In genomic region chr17:27855454-27855853, GRCh38 we compare ENCODE assay signal across 21 cellular contexts. TPM values are rescaled to one million over a fixed set of nuclear protein-coding genes. Genes with fewer than 3 reads are reported as not detected.
DNase-seq lines count a peak whose midpoint lies in the region; ATAC-seq, FAIRE-seq and TF ChIP-seq lines count a peak whose summit lies in the region.
"Had no signal": no experiment of that assay in that cellular context is flagged by ENCODE, and none has a peak within 500 bp of the region (broad histone marks: within the 10 kb centered on the region; RNA-seq: fewer than 3 reads in every experiment).

No MANE protein-coding gene starts in this region.

- H3K56ac ChIP-seq in H1 (replicated peaks; ENCODE audit: insufficient read length, low read depth, low read length): no peak overlapping the region

- no peak overlapping the region for H3K4me3 Mint-ChIP-seq in activated naive CD8-positive, alpha-beta T cell treated with anti-CD3 and anti-CD28 coated beads for 36 hours
- no peak overlapping the region for H3K4me3 Mint-ChIP-seq in activated naive CD8-positive, alpha-beta T cell treated with anti-CD3 and anti-CD28 coated beads, Interleukin-2, amount 50 U/mL, for 24 hours
- H3K4me3 Mint-ChIP-seq in stimulated activated naive B cell treated with anti-CD40 and anti-IgM and Interleukin-4, amounts not matched to agents 10 μg/mL and 1 μg/mL and 100 μg/mL, for 72 hours: no peak overlapping the region
- H3K4me3 Mint-ChIP-seq: CD4-positive, alpha-beta memory T cell had no signal

- H3K23me2 ChIP-seq in H1 (ENCODE audit: low read depth, low read length): no peaks in the 10 kb centered on the region

- no peak overlapping the region for H3K14ac ChIP-seq in H1 (ENCODE audit: insufficient read length)

- H3K79me2 ChIP-seq in H1 (ENCODE audit: control insufficient read depth in 1 of 2, insufficient read depth in 2 of 2, low read length in 2 of 2): no peaks in the 10 kb centered on the region

- peak overlapping the region; percentile 55 for H3K27ac Mint-ChIP-seq in activated naive CD8-positive, alpha-beta T cell treated with anti-CD3 and anti-CD28 coated beads for 36 hours
- no peak overlapping the region for H3K27ac Mint-ChIP-seq in activated naive CD8-positive, alpha-beta T cell treated with anti-CD3 and anti-CD28 coated beads, Interleukin-2, amount 50 U/mL, for 24 hours
- no peak overlapping the region for H3K27ac Mint-ChIP-seq in stimulated activated naive B cell treated with anti-CD40 and anti-IgM and Interleukin-4, amounts not matched to agents 10 μg/mL and 1 μg/mL and 100 μg/mL, for 72 hours
- H3K27ac Mint-ChIP-seq: CD4-positive, alpha-beta memory T cell had no signal

- H3K9ac ChIP-seq in H1 (replicated peaks in 1 of 4; ENCODE audit: extremely low read depth in 1 of 4, low read depth in 3 of 4, low read length in 3 of 4): no peak overlapping the region

- peaks cover 5% of the 10 kb centered on the region for H3K36me3 Mint-ChIP-seq in activated naive CD8-positive, alpha-beta T cell treated with anti-CD3 and anti-CD28 coated beads for 36 hours
- no peaks in the 10 kb centered on the region for H3K36me3 Mint-ChIP-seq in activated naive CD8-positive, alpha-beta T cell treated with anti-CD3 and anti-CD28 coated beads, Interleukin-2, amount 50 U/mL, for 24 hours (ENCODE audit: low read depth)
- H3K36me3 Mint-ChIP-seq in stimulated activated naive B cell treated with anti-CD40 and anti-IgM and Interleukin-4, amounts not matched to agents 10 μg/mL and 1 μg/mL and 100 μg/mL, for 72 hours: no peaks in the 10 kb centered on the region

- H3K4me1 ChIP-seq in H1 (replicated peaks in 1 of 4; ENCODE audit: control insufficient read depth in 3 of 4, insufficient read depth in 4 of 4, low read length in 3 of 4): peaks cover 3 to 9% (median 3%) of the 10 kb centered on the region in 4 experiments; a peak in 5 of 7 replicates

- TF ChIP-seq RAD21 in H1 (IDR thresholded peaks at IDR 0.05 in 1 of 2, conservative IDR thresholded peaks at IDR 0.05 in 1 of 2; ENCODE audit: low read depth in 2 of 2, low read length in 2 of 2): no peak

- H4K8ac ChIP-seq in H1 (ENCODE audit: extremely low read depth, insufficient read depth, low read length): no peak overlapping the region

- POLR2A ChIA-PET in H1 (lab: Charles Lee; ENCODE audit: partially characterized antibody): interaction anchor here (1.0 kb wide), 1 partner anchor 19 kb away, joined by 3 read pairs; no protein-coding TSS in a partner anchor

- no peak overlapping the region for H3K4ac ChIP-seq in H1 (replicated peaks; ENCODE audit: insufficient read length, low read depth, low read length)

- H2AFZ ChIP-seq in H1 (ENCODE audit: low read length): no peak overlapping the region

- TF ChIP-seq POLR2A in H1 (IDR thresholded peaks at IDR 0.05; ENCODE audit: control extremely low read depth in 1 of 2, low read depth in 2 of 2, low read length in 2 of 2): no peak

- CTCF ChIA-PET in H1 (lab: Charles Lee; ENCODE audit: partially characterized antibody): interaction anchor here (0.6 to 2.0 kb wide), 6 partner anchors 9 to 361 kb away, joined by 3 to 8 read pairs (median 4); no protein-coding TSS in a partner anchor

- no peak overlapping the region for H2AK5ac ChIP-seq in H1 (ENCODE audit: low read depth, low read length)

- H3K79me1 ChIP-seq in H1 (ENCODE audit: low read depth, low read length): no peaks in the 10 kb centered on the region

- no peak overlapping the region for H3K4me2 ChIP-seq in H1 (ENCODE audit: insufficient read depth in 1 of 2, low read depth in 2 of 2, low read length in 2 of 2)

- 93% methylated on average over 3 of the region's 3 CpGs; no CpG with 5 or more reads in 1 of the 2 experiments for WGBS in H1 (ENCODE audit: extremely low coverage in 1 of 2, insufficient coverage in 1 of 2, insufficient read length in 1 of 2, insufficient replicate concordance in 2 of 2, low coverage in 1 of 2, low lambda C conversion rate in 2 of 2, missing lambda C conversion rate in 1 of 2), 2 experiments

- H4K5ac ChIP-seq in H1 (ENCODE audit: insufficient read length, low read depth, low read length): no peak overlapping the region

- no peak overlapping the region for H3K18ac ChIP-seq in H1 (ENCODE audit: extremely low read depth, low read length)

- peak overlapping the region; percentile 62; the same call in 1 of the 2 replicates for H2BK12ac ChIP-seq in H1 (ENCODE audit: low read depth, low read length)

- no peaks in the 10 kb centered on the region for H3K9me3 ChIP-seq in H1 (ENCODE audit: insufficient read depth in 2 of 2, low read depth in 1 of 2, low read length in 1 of 2)

- H4K20me1 ChIP-seq in H1 (replicated peaks in 1 of 2; ENCODE audit: control insufficient read depth in 1 of 2, insufficient read depth in 2 of 2, low read length in 2 of 2): no peaks in the 10 kb centered on the region

- peaks cover 20% of the 10 kb centered on the region for H3K4me1 Mint-ChIP-seq in activated naive CD8-positive, alpha-beta T cell treated with anti-CD3 and anti-CD28 coated beads for 36 hours
- H3K4me1 Mint-ChIP-seq in activated naive CD8-positive, alpha-beta T cell treated with anti-CD3 and anti-CD28 coated beads, Interleukin-2, amount 50 U/mL, for 24 hours: peaks cover 12% of the 10 kb centered on the region
- no peaks in the 10 kb centered on the region for H3K4me1 Mint-ChIP-seq in stimulated activated naive B cell treated with anti-CD40 and anti-IgM and Interleukin-4, amounts not matched to agents 10 μg/mL and 1 μg/mL and 100 μg/mL, for 72 hours
- H3K4me1 Mint-ChIP-seq: CD4-positive, alpha-beta memory T cell had no signal

- no peak for DNase-seq in activated naive CD8-positive, alpha-beta T cell treated with anti-CD3 and anti-CD28 coated beads for 36 hours
- DNase-seq in activated naive CD8-positive, alpha-beta T cell treated with anti-CD3 and anti-CD28 coated beads, Interleukin-2, amount 50 U/mL, for 24 hours: no peak
- DNase-seq in H1 (ENCODE audit: low read depth in 1 of 2, low spot score in 2 of 2): no peak
- no peak for DNase-seq in left colon
- DNase-seq in stimulated activated naive B cell treated with anti-CD40 and anti-IgM and Interleukin-4, amounts not matched to agents 10 μg/mL and 1 μg/mL and 100 μg/mL, for 72 hours: no peak
- no peak for DNase-seq in SIG-M5 (lab: John Stamatoyannopoulos, UW)
- DNase-seq: C1 segment of cervical spinal cord; Calu3; CD4-positive, alpha-beta memory T cell; COR-L47; DMS53; DMS79 treated with DMSO at 0.1 percent for 48 hours; GF-D8; GOT3; H7; HCEC 1CT had no signal

- no peak for ATAC-seq in activated naive CD8-positive, alpha-beta T cell treated with anti-CD3 and anti-CD28 coated beads, Interleukin-2, amount 50 U/mL, for 24 hours
- peak; percentile 44 for ATAC-seq in left colon
- ATAC-seq in stimulated activated naive B cell treated with anti-CD40 and anti-IgM and Interleukin-4, amounts not matched to agents 10 μg/mL and 1 μg/mL and 100 μg/mL, for 72 hours (replicated peaks): peak; percentile 23 to 34
- ATAC-seq in GM21515 (IDR thresholded peaks at IDR 0.05; ENCODE audit: unreplicated experiment): no peak
- ATAC-seq in HG02870 (IDR thresholded peaks at IDR 0.05; ENCODE audit: unreplicated experiment): no peak

- intact Hi-C loops in left colon (cut with DNase I, micrococcal nuclease): no loop called here

- no peaks in the 10 kb centered on the region for H3K36me3 ChIP-seq in H1 (ENCODE audit: control insufficient read depth in 2 of 4, insufficient read depth in 4 of 4, low read length in 3 of 4)

- no peak for TF ChIP-seq CTCF in H1 (IDR thresholded peaks at IDR 0.05; ENCODE audit: control extremely low read depth in 1 of 3, insufficient read depth in 1 of 3, low read depth in 1 of 3, low read length in 3 of 3)

- no peak overlapping the region for H2BK120ac ChIP-seq in H1 (replicated peaks; ENCODE audit: low read depth, low read length)

- H3K27me3 ChIP-seq in H1 (replicated peaks in 1 of 4; ENCODE audit: control insufficient read depth in 3 of 4, extremely low read depth in 1 of 4, insufficient read depth in 3 of 4, low read length in 3 of 4): no peaks in the 10 kb centered on the region

- no peak overlapping the region for H4K91ac ChIP-seq in H1 (replicated peaks; ENCODE audit: insufficient read length, low read length)

- H3K23ac ChIP-seq in H1 (ENCODE audit: insufficient read length): no peak overlapping the region

- no peaks in the 10 kb centered on the region for H3K9me3 Mint-ChIP-seq in activated naive CD8-positive, alpha-beta T cell treated with anti-CD3 and anti-CD28 coated beads for 36 hours
- no peaks in the 10 kb centered on the region for H3K9me3 Mint-ChIP-seq in activated naive CD8-positive, alpha-beta T cell treated with anti-CD3 and anti-CD28 coated beads, Interleukin-2, amount 50 U/mL, for 24 hours
- peaks cover 0 to 5% of the 10 kb centered on the region in 2 donors for H3K9me3 Mint-ChIP-seq in stimulated activated naive B cell treated with anti-CD40 and anti-IgM and Interleukin-4, amounts not matched to agents 10 μg/mL and 1 μg/mL and 100 μg/mL, for 72 hours
- H3K9me3 Mint-ChIP-seq: CD4-positive, alpha-beta memory T cell had no signal

- no peak overlapping the region for H3K27ac ChIP-seq in H1 (ENCODE audit: low read depth, low read length)

- no peak overlapping the region for H3K4me3 ChIP-seq in H1 (ENCODE audit: extremely low read depth in 1 of 4, insufficient read depth in 2 of 4, low read depth in 3 of 4, low read length in 4 of 4)

- no peak for TF ChIP-seq EP300 in H1 (IDR thresholded peaks at IDR 0.05; ENCODE audit: borderline replicate concordance in 1 of 2, low read depth in 2 of 2, low read length in 2 of 2)

- no peak overlapping the region for H2BK5ac ChIP-seq in H1 (ENCODE audit: low read depth, low read length)

- no peaks in the 10 kb centered on the region for H3K27me3 Mint-ChIP-seq in activated naive CD8-positive, alpha-beta T cell treated with anti-CD3 and anti-CD28 coated beads for 36 hours
- H3K27me3 Mint-ChIP-seq in activated naive CD8-positive, alpha-beta T cell treated with anti-CD3 and anti-CD28 coated beads, Interleukin-2, amount 50 U/mL, for 24 hours: peaks cover 9% of the 10 kb centered on the region
- peaks cover 15 to 17% of the 10 kb centered on the region in 2 donors for H3K27me3 Mint-ChIP-seq in stimulated activated naive B cell treated with anti-CD40 and anti-IgM and Interleukin-4, amounts not matched to agents 10 μg/mL and 1 μg/mL and 100 μg/mL, for 72 hours

- no peak overlapping the region for H2BK20ac ChIP-seq in H1 (ENCODE audit: low read length)

- no peak overlapping the region for H2BK15ac ChIP-seq in H1 (ENCODE audit: low read length)

- FAIRE-seq in H1 (lab: Jason Lieb, UNC): no peak
- FAIRE-seq: GM12891, GM18507 had no signal

RNA-seq across cellular contexts. Expression of gene LYRM9, which starts 37.7 kb away (rescaled TPM):
- 1 to 10 TPM; 3.0 to 4.0 TPM for total RNA-seq in activated naive CD8-positive, alpha-beta T cell treated with anti-CD3 and anti-CD28 coated beads for 36 hours
- total RNA-seq in H1 (2021; fragmentation: NEBNext Ultra II Directional; extraction: Animal tissue kit (Norgen Biotek cat#: 25700)): 2.1 and 4.3 TPM in 2 replicates
- 5.2 and 9.9 TPM in 2 replicates for polyA plus RNA-seq in H1 (2011; rRNA removed)
- polyA plus RNA-seq in H1 (2011; cell fraction: cytosol; rRNA removed): 8.5 TPM
- 11.3 TPM for polyA plus RNA-seq in H1 (2011; cell fraction: nucleus; rRNA removed)
- 3.9 to 7.8 TPM (median 6.0 TPM) in 4 replicates for polyA plus RNA-seq in H1 (2012, experiment 1 of 2)
- polyA plus RNA-seq in H1 (2012, experiment 2 of 2): 8.1 TPM
- 5.0 TPM for polyA plus RNA-seq in H1 (2013, experiment 1 of 2)
- 3.9 TPM for polyA plus RNA-seq in H1 (2013, experiment 2 of 2)
- polyA minus RNA-seq in H1 (2011; rRNA and poly(A)+ RNA removed): 2.4 and 3.8 TPM in 2 replicates
- polyA minus RNA-seq in H1 (2011; cell fraction: cytosol; rRNA and poly(A)+ RNA removed): 2.0 TPM
- polyA minus RNA-seq in H1 (2011; cell fraction: nucleus; rRNA and poly(A)+ RNA removed): 3.0 TPM
- 1 to 10 TPM; 3.0 to 3.8 TPM for total RNA-seq in left colon

RNA-seq across cellular contexts. Expression of gene NOS2, which starts 55.1 kb away (rescaled TPM):
- under 1 TPM in 1 of 2 experiments, not detected in 1; 0.10 TPM for total RNA-seq in activated naive CD8-positive, alpha-beta T cell treated with anti-CD3 and anti-CD28 coated beads for 36 hours
- total RNA-seq in H1 (2021; fragmentation: NEBNext Ultra II Directional; extraction: Animal tissue kit (Norgen Biotek cat#: 25700)): 1.8 and 1.9 TPM in 2 replicates
- 1.0 and 1.6 TPM in 2 replicates for polyA plus RNA-seq in H1 (2011; rRNA removed)
- 0.83 TPM for polyA plus RNA-seq in H1 (2011; cell fraction: cytosol; rRNA removed)
- 1.8 TPM for polyA plus RNA-seq in H1 (2011; cell fraction: nucleus; rRNA removed)
- 0.77 to 1.4 TPM (median 1.2 TPM) in 4 replicates for polyA plus RNA-seq in H1 (2012, experiment 1 of 2)
- 0.79 TPM for polyA plus RNA-seq in H1 (2012, experiment 2 of 2)
- 0.89 TPM for polyA plus RNA-seq in H1 (2013, experiment 1 of 2)
- 0.81 TPM for polyA plus RNA-seq in H1 (2013, experiment 2 of 2)
- polyA minus RNA-seq in H1 (2011; rRNA and poly(A)+ RNA removed): 1.1 TPM in 2 replicates
- 0.37 TPM for polyA minus RNA-seq in H1 (2011; cell fraction: cytosol; rRNA and poly(A)+ RNA removed)
- polyA minus RNA-seq in H1 (2011; cell fraction: nucleus; rRNA and poly(A)+ RNA removed): 1.00 TPM
- total RNA-seq in left colon: 10 to 100 TPM; 11.6 to 48.3 TPM
- total RNA-seq: A172, Calu3 had no signal

Comparison
In these comparisons a context has a peak if more than half of its experiments do, and no peak if none do; other contexts are left out.
1. ATAC-seq: peak in left colon (single experiment) and stimulated activated naive B cell treated with anti-CD40 and anti-IgM and Interleukin-4, amounts not matched to agents 10 μg/mL and 1 μg/mL and 100 μg/mL, for 72 hours (2 of 2); none in activated naive CD8-positive, alpha-beta T cell treated with anti-CD3 and anti-CD28 coated beads, Interleukin-2, amount 50 U/mL, for 24 hours (single experiment), GM21515 (single experiment) and HG02870 (single experiment).